20 cellular contexts compared by ENCODE assay signal in genomic region chr5:143501176-143501840, GRCh38.
DNase-seq lines count a peak whose midpoint lies in the region; ATAC-seq, FAIRE-seq and TF ChIP-seq lines count a peak whose summit lies in the region.
"Had no signal": no experiment of that assay in that cellular context is flagged by ENCODE, and none has a peak within 500 bp of the region (broad histone marks: within the 10 kb centered on the region; RNA-seq: fewer than 3 reads in every experiment).

No MANE protein-coding gene starts in this region.

- POLR2A ChIA-PET in A549 (lab: Yijun Ruan, JAX): no interaction called here
- POLR2A ChIA-PET in activated CD4-positive, alpha-beta T cell treated with anti-CD3 and anti-CD28 coated beads for 36 hours (lab: Charles Lee): no interaction called here

- no peak overlapping the region for H3K4me3 ChIP-seq in A549
- no peak overlapping the region for H3K4me3 ChIP-seq in right cardiac atrium (ENCODE audit: low read length)
- H3K4me3 ChIP-seq: gastroesophageal sphincter, SJSA1, stomach had no signal

- H3K27ac Mint-ChIP-seq in activated CD4-positive, alpha-beta T cell treated with anti-CD3 and anti-CD28 coated beads for 36 hours: no peak overlapping the region

- H3K9me3 ChIP-seq in A549 (peaks cover 11% of the 10 kb centered on the region), right cardiac atrium (ENCODE audit: control insufficient read depth, low read length) (no peaks in the 10 kb centered on the region)
- H3K9me3 ChIP-seq: gastroesophageal sphincter, stomach had no signal

- ATAC-seq in A549 (peak; percentile 36 to 40; a peak in 3 of 6 replicates), SK-N-SH treated with all-trans-retinoic acid at 6 μM for 48 hours (peak; percentile 82), right cardiac atrium (no peak), HG02678 (IDR thresholded peaks at IDR 0.05; ENCODE audit: unreplicated experiment) (no peak)
- ATAC-seq in activated CD4-positive, alpha-beta T cell treated with anti-CD3 and anti-CD28 coated beads for 36 hours: no peak
- ATAC-seq: gastroesophageal sphincter had no signal

- no peaks in the 10 kb centered on the region for H3K36me3 Mint-ChIP-seq in activated CD4-positive, alpha-beta T cell treated with anti-CD3 and anti-CD28 coated beads for 36 hours (ENCODE audit: low read depth)

- no peak for TF ChIP-seq EP300 in A549 (IDR thresholded peaks at IDR 0.05)

- no peaks in the 10 kb centered on the region for H3K4me1 Mint-ChIP-seq in activated CD4-positive, alpha-beta T cell treated with anti-CD3 and anti-CD28 coated beads for 36 hours

- H3K27me3 ChIP-seq in right cardiac atrium (ENCODE audit: control insufficient read depth, insufficient read depth): no peaks in the 10 kb centered on the region
- H3K27me3 ChIP-seq: gastroesophageal sphincter, SJSA1, stomach had no signal

- H3K27ac ChIP-seq in A549 (peak overlapping the region; percentile 43 to 77), right cardiac atrium (ENCODE audit: low read length) (peak overlapping the region; percentile 19)
- H3K27ac ChIP-seq: gastroesophageal sphincter, SJSA1, stomach had no signal

- CTCF ChIA-PET in A549 (lab: Yijun Ruan, JAX): interaction anchor here (0.9 kb wide), 1 partner anchor 62 kb away, joined by 3 read pairs; no protein-coding TSS in a partner anchor
- CTCF ChIA-PET in activated CD4-positive, alpha-beta T cell treated with anti-CD3 and anti-CD28 coated beads for 36 hours (lab: Charles Lee): interaction anchor here (0.7 kb wide), 1 partner anchor 51 kb away, joined by 4 read pairs; no protein-coding TSS in a partner anchor

- intact Hi-C loops in right cardiac atrium (cut with DNase I): no loop called here
- intact Hi-C loops in activated CD4-positive, alpha-beta T cell treated with anti-CD3 and anti-CD28 coated beads for 36 hours (cut with DNase I, micrococcal nuclease): no loop called here

- 83% methylated on average over 5 of the region's 5 CpGs for WGBS in A549 (ENCODE audit: missing lambda C conversion rate)
- WGBS in right cardiac atrium: 80% methylated on average over 5 of the region's 5 CpGs

- H3K4me1 ChIP-seq in A549 (peaks cover 47% of the 10 kb centered on the region), right cardiac atrium (ENCODE audit: control insufficient read depth, insufficient read depth, low read length) (peaks cover 6% of the 10 kb centered on the region)

- DNase-seq in A549 (ENCODE audit: low read depth in 1 of 2, low spot score in 1 of 2): no peak
- peak; percentile 7 for DNase-seq in EL
- peak in 1 of 3 donors; percentile 24 for DNase-seq in right cardiac atrium
- no peak for DNase-seq in cortex of kidney (lab: John Stamatoyannopoulos, UW)
- DNase-seq in activated gamma-delta T cell treated with Interleukin-2 at 50 U/mL for 16 hours: no peak
- DNase-seq in activated CD4-positive, alpha-beta T cell treated with anti-CD3 and anti-CD28 coated beads for 36 hours: no peak
- DNase-seq: activated CD4-positive, alpha-beta T cell treated with anti-CD3 and anti-CD28 coated beads for 1 hour; activated effector memory CD4-positive, alpha-beta T cell treated with anti-CD3 and anti-CD28 coated beads, Interleukin-2, amount 50 U/mL, for 16 hours; amygdala; HCEC 1CT; NCI-H2081; NCI-H526 treated with DMSO at 0.1 percent for 48 hours; stimulated activated CD4-positive, alpha-beta T cell treated with anti-CD3 and anti-CD28 coated beads, Interleukin-1b, Interleukin-23, amount 100 ng/mL, for 48 hours; stomach; T-helper 9 cell had no signal

- no peak overlapping the region for H3K4me2 ChIP-seq in A549

- no peak for TF ChIP-seq RAD21 in A549 (conservative IDR thresholded peaks at IDR 0.05 in 1 of 2, IDR thresholded peaks at IDR 0.05 in 1 of 2)

- no peaks in the 10 kb centered on the region for H3K27me3 Mint-ChIP-seq in activated CD4-positive, alpha-beta T cell treated with anti-CD3 and anti-CD28 coated beads for 36 hours

- no peak for FAIRE-seq in A549 (lab: Jason Lieb, UNC)
- FAIRE-seq: endometrium had no signal

- no peak for TF ChIP-seq POLR2A in A549 (IDR thresholded peaks at IDR 0.05; ENCODE audit: low read length)

- H3K4me3 Mint-ChIP-seq in activated CD4-positive, alpha-beta T cell treated with anti-CD3 and anti-CD28 coated beads for 36 hours: no peak overlapping the region

- TF ChIP-seq CTCF in A549 (IDR thresholded peaks at IDR 0.05): no peak

- no peaks in the 10 kb centered on the region for H3K9me3 Mint-ChIP-seq in activated CD4-positive, alpha-beta T cell treated with anti-CD3 and anti-CD28 coated beads for 36 hours (ENCODE audit: low read depth)

TF ChIP-seq in A549, 52 proteins besides CTCF, POLR2A, EP300 and RAD21:
- TF ChIP-seq POLR2AphosphoS2 (conservative IDR thresholded peaks at IDR 0.05; ENCODE audit: low read length): no peak
- no peak for TF ChIP-seq KDM5A (IDR thresholded peaks at IDR 0.05)
- TF ChIP-seq MYC (IDR thresholded peaks at IDR 0.05; ENCODE audit: borderline replicate concordance, low read length): no peak
- no peak for TF ChIP-seq FOXS1 (CRISPR knock-in tag; IDR thresholded peaks at IDR 0.05)

TF ChIP-seq in SK-N-SH treated with all-trans-retinoic acid at 6 μM for 48 hours, 23 proteins besides CTCF, POLR2A, EP300 and RAD21:
- TF ChIP-seq OSR1 (CRISPR knock-in tag; IDR thresholded peaks at IDR 0.05): no peak
- TF ChIP-seq CSDC2 (CRISPR knock-in tag; IDR thresholded peaks at IDR 0.05): no peak

Comparison
In these comparisons a context has a peak if more than half of its experiments do, and no peak if none do; other contexts are left out.
1. ATAC-seq: peak in A549 (2 of 2) and SK-N-SH treated with all-trans-retinoic acid at 6 μM for 48 hours (single experiment); none in right cardiac atrium (0 of 2), activated CD4-positive, alpha-beta T cell treated with anti-CD3 and anti-CD28 coated beads for 36 hours (single experiment) and HG02678 (single experiment).